In genomic region chr1:156006666-156007376, GRCh38 we compare ENCODE assay signal across 1 cellular context.
TF ChIP-seq lines count a peak whose summit lies in the region.

No MANE protein-coding gene starts in this region.

TF ChIP-seq in HCT116, 20 proteins besides CTCF, POLR2A, EP300 and RAD21:
- TF ChIP-seq ATF3 (IDR thresholded peaks at IDR 0.05) (no peak), REST (IDR thresholded peaks at IDR 0.05; ENCODE audit: low read depth) (no peak), ZFX (IDR thresholded peaks at IDR 0.05) (no peak), EGR1 (IDR thresholded peaks at IDR 0.05; ENCODE audit: low read depth) (no peak), SP1 (IDR thresholded peaks at IDR 0.05; ENCODE audit: low read depth) (no peak)
TF ChIP-seq in HCT116: peak in this region for 0.
